Comparison of ENCODE assay signal across 1 cellular context in the genomic region with DNA sequence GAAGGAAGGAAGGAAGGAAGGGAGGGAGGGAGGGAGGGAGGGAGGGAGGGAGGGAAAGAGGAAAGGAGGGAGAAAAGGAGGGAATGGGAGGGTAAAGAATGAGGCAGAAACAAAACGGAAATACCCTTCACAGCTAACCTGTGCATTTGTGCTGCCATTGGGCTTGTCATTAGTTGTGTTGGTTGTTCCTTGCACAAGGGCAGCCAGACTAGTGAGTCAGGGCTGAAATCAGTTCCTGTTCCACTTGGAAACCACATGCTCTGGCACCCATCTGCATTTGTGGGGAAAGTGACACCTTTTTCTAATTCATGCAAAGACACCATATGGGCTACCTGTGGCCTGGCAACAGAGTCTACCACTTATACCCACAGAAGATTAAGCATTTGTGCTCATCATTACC.
TF ChIP-seq lines count a peak whose summit lies in the region.

No MANE protein-coding gene starts in this region.

TF ChIP-seq in GM12891, 5 proteins besides CTCF, POLR2A, EP300 and RAD21:
- TF ChIP-seq POLR2AphosphoS5 (IDR thresholded peaks at IDR 0.05; ENCODE audit: low read depth, low read length): no peak
- no peak for TF ChIP-seq PAX5 (IDR thresholded peaks at IDR 0.05; ENCODE audit: insufficient read depth, low read length, severe bottlenecking)
- TF ChIP-seq POU2F2 (IDR thresholded peaks at IDR 0.05; ENCODE audit: low read depth, low read length): no peak
- no peak for TF ChIP-seq SPI1 (IDR thresholded peaks at IDR 0.05; ENCODE audit: low read depth, low read length)
- TF ChIP-seq TAF1 (IDR thresholded peaks at IDR 0.05; ENCODE audit: low read depth, low read length): no peak
